Comparison of ENCODE assay signal across 11 cellular contexts in the genomic region with DNA sequence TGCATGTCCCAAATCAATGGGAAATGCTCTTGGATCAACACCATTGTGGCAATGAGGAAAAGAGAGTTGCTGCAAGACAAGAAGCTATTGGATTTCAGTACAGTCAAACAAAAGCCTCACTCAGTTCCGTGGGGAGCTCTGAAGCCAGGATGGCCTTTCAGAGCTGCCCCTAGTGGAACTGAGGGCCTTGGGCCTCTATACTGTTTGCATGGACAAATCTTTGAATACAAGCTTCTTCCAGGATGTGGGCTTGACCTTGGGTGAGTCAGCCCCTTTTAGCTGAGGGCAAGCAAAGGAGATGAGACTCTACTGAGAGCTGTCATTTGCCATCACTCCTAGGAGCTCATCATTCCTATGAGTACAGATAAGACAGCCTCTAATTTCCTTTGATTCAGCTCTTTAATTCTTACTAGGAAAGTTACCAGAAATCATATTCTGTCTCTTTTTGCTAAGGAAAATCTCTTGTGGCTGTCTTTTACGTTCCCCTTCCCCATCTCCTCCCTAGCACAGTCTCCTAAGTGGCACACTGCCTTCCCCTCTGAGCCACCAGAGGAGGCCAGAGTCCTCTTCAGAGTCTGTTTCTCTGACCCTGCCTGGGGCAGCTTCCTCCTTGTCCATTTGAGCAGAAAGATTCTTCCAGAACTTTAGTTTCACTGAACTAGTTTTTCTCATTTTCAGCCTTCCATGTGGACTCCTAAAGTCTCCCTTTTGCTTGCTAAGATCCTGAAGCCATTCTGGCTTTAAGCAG.
DNase-seq lines count a peak whose midpoint lies in the region; ATAC-seq and TF ChIP-seq lines count a peak whose summit lies in the region.
"Had no signal": no experiment of that assay in that cellular context is flagged by ENCODE, and none has a peak within 500 bp of the region (broad histone marks: within the 10 kb centered on the region; RNA-seq: fewer than 3 reads in every experiment).

No MANE protein-coding gene starts in this region.

- no peak for TF ChIP-seq POLR2A in testis (IDR thresholded peaks at IDR 0.05)
- no peak for TF ChIP-seq POLR2A in stomach (IDR thresholded peaks at IDR 0.05)

- TF ChIP-seq EP300 in stomach (IDR thresholded peaks at IDR 0.05), result no peak

- CTCF ChIA-PET in activated CD4-positive, alpha-beta T cell treated with anti-CD3 and anti-CD28 coated beads for 36 hours (lab: Charles Lee), result interaction anchor here (0.7 kb wide), 1 partner anchor 18 kb away, joined by 3 read pairs; no protein-coding TSS in a partner anchor

- H3K79me2 ChIP-seq in OCI-LY3 (ENCODE audit: low read length), result no peaks in the 10 kb centered on the region

- H2AFZ ChIP-seq in OCI-LY3 (ENCODE audit: low read depth, low read length), result peak overlapping the region; percentile 79; the same call in 1 of the 2 replicates

- H3K4me3 Mint-ChIP-seq in activated CD4-positive, alpha-beta T cell treated with anti-CD3 and anti-CD28 coated beads for 36 hours, result no peak overlapping the region

- no peaks in the 10 kb centered on the region for H3K36me3 ChIP-seq in OCI-LY3 (replicated peaks; ENCODE audit: low read depth, low read length)
- no peaks in the 10 kb centered on the region for H3K36me3 ChIP-seq in testis (ENCODE audit: low read depth, missing control alignments)
- H3K36me3 ChIP-seq in stomach, result no peaks in the 10 kb centered on the region
- H3K36me3 ChIP-seq: gastroesophageal sphincter had no signal

- POLR2A ChIA-PET in activated CD4-positive, alpha-beta T cell treated with anti-CD3 and anti-CD28 coated beads for 36 hours (lab: Charles Lee), result no interaction called here

- intact Hi-C loops in activated CD4-positive, alpha-beta T cell treated with anti-CD3 and anti-CD28 coated beads for 36 hours (cut with DNase I, micrococcal nuclease), result no loop called here
- intact Hi-C loops in testis (cut with DNase I; ENCODE audit: low total_unique reads) (no loop called here), stomach (cut with DNase I; ENCODE audit: low total_unique reads) (no loop called here)

- TF ChIP-seq CTCF in OCI-LY3 (IDR thresholded peaks at IDR 0.05; ENCODE audit: low read depth, low read length) (peak; percentile 81), epithelial cell of esophagus (IDR thresholded peaks at IDR 0.05; ENCODE audit: insufficient read depth, low read depth, low read length, missing control alignments) (peak; percentile 17), testis (IDR thresholded peaks at IDR 0.05) (peak in 1 of 3 experiments; percentile 27), stomach (IDR thresholded peaks at IDR 0.05) (no peak)

- no peak overlapping the region; the same call in 1 of the 2 replicates for H3K4me3 ChIP-seq in OCI-LY3 (ENCODE audit: low read length)
- H3K4me3 ChIP-seq in epithelial cell of esophagus (ENCODE audit: low read length), result no peak overlapping the region
- H3K4me3 ChIP-seq in testis, result no peak overlapping the region
- no peak overlapping the region for H3K4me3 ChIP-seq in stomach
- H3K4me3 ChIP-seq: gastroesophageal sphincter had no signal

- no peak for ATAC-seq in activated CD4-positive, alpha-beta T cell treated with anti-CD3 and anti-CD28 coated beads for 36 hours
- ATAC-seq: activated CD4-positive, CD25-positive, alpha-beta regulatory T cell treated with anti-CD3 and anti-CD28 coated beads, Interleukin-2, amount 50 U/mL, for 24 hours; gastroesophageal sphincter had no signal

- no peaks in the 10 kb centered on the region for H3K9me3 Mint-ChIP-seq in activated CD4-positive, alpha-beta T cell treated with anti-CD3 and anti-CD28 coated beads for 36 hours (ENCODE audit: low read depth)

- H3K4me1 Mint-ChIP-seq in activated CD4-positive, alpha-beta T cell treated with anti-CD3 and anti-CD28 coated beads for 36 hours, result no peaks in the 10 kb centered on the region

- H3K9me3 ChIP-seq in OCI-LY3 (ENCODE audit: insufficient read depth, low read length) (no peaks in the 10 kb centered on the region), testis (no peaks in the 10 kb centered on the region), stomach (no peaks in the 10 kb centered on the region)

- H3K4me1 ChIP-seq in OCI-LY3 (ENCODE audit: low read length) (peaks cover 24% of the 10 kb centered on the region), testis (no peaks in the 10 kb centered on the region), stomach (no peaks in the 10 kb centered on the region)
- H3K4me1 ChIP-seq: gastroesophageal sphincter had no signal

- H3K27me3 ChIP-seq in OCI-LY3 (ENCODE audit: low read depth, low read length) (no peaks in the 10 kb centered on the region), testis (no peaks in the 10 kb centered on the region), stomach (no peaks in the 10 kb centered on the region)
- H3K27me3 ChIP-seq: gastroesophageal sphincter had no signal

- no peaks in the 10 kb centered on the region for H3K36me3 Mint-ChIP-seq in activated CD4-positive, alpha-beta T cell treated with anti-CD3 and anti-CD28 coated beads for 36 hours (ENCODE audit: low read depth)

- WGBS in testis, 2 donors, result 69 to 73% methylated on average over 2 of the region's 2 CpGs
- 50 to 70% (median 58%) methylated on average over 2 of the region's 2 CpGs for whole genome bisulfite sequencing in stomach, 5 donors

- no peaks in the 10 kb centered on the region for H4K20me1 ChIP-seq in OCI-LY3 (ENCODE audit: insufficient read depth, low read length)

- H3K27me3 Mint-ChIP-seq in activated CD4-positive, alpha-beta T cell treated with anti-CD3 and anti-CD28 coated beads for 36 hours, result no peaks in the 10 kb centered on the region

- H3K9ac ChIP-seq in OCI-LY3 (ENCODE audit: low read length), result peak overlapping the region; percentile 18; the same call in 1 of the 2 replicates

- H3K4me2 ChIP-seq in OCI-LY3 (ENCODE audit: low read length), result peak overlapping the region; percentile 54

- H3K27ac ChIP-seq in OCI-LY3 (ENCODE audit: low read length) (peak overlapping the region; percentile 51), testis (no peak overlapping the region), stomach (no peak overlapping the region)
- H3K27ac ChIP-seq: gastroesophageal sphincter had no signal

- H3K27ac Mint-ChIP-seq in activated CD4-positive, alpha-beta T cell treated with anti-CD3 and anti-CD28 coated beads for 36 hours, result no peak overlapping the region

- DNase-seq in activated CD4-positive, alpha-beta T cell treated with anti-CD3 and anti-CD28 coated beads for 36 hours, result peak; percentile 8
- no peak for DNase-seq in activated CD4-positive, alpha-beta T cell treated with anti-CD3 and anti-CD28 coated beads, Interleukin-2, amount 50 U/mL, for 4 hours
- DNase-seq in epithelial cell of esophagus (ENCODE audit: low read depth) (peak; percentile 13), testis (peak; percentile 50), NCI-H69 (lab: John Stamatoyannopoulos, UW) (no peak), stomach (no peak), NCI-H510A (lab: John Stamatoyannopoulos, UW) (no peak)
- DNase-seq: NCI-H1930 had no signal

Comparison
In these comparisons a context has a peak if more than half of its experiments do, and no peak if none do; other contexts are left out.
1. DNase-seq: peak in activated CD4-positive, alpha-beta T cell treated with anti-CD3 and anti-CD28 coated beads for 36 hours (single experiment), epithelial cell of esophagus (single experiment) and testis (single experiment); none in activated CD4-positive, alpha-beta T cell treated with anti-CD3 and anti-CD28 coated beads, Interleukin-2, amount 50 U/mL, for 4 hours (0 of 2), NCI-H69 (single experiment), stomach (single experiment) and NCI-H510A (single experiment).
2. CTCF ChIP-seq: peak in OCI-LY3 (single experiment) and epithelial cell of esophagus (single experiment); none in stomach (0 of 7).